Comparison of ENCODE assay signal across 23 cellular contexts in the genomic region with DNA sequence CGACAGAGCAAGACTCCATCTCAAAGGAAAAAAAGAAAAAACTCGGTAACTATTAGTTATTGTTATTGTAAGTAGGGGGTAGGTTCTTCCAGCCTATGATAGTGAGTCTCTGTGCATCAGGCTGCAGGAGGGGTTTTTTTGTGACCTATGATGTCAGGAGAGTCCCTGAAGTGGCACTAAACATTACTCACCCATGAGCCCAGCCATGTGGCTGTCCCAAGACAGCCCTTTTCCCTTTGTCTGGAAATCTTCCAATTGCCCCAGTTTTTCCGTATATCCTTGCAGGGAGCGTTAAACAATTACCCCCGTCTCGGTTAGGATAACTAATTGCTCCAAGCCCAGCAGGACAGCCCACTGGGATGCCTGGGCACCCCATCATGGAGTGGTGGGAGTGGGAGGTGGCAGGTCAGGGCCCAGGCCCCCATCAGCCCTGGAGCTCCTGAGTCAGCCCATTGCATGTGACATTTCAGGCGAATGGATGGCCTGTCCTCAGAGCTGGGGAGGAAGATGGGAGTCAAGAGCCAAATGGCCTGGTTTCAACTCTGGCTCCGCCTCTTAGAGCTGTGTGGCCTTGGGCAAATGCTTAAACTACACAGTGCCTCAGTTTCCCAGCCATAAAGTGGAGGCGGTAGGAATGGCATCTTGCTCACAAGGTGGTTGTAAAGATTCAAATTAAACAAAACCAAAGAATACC.
"Had no signal": no experiment of that assay in that cellular context is flagged by ENCODE, and none has a peak within 500 bp of the region (broad histone marks: within the 10 kb centered on the region; RNA-seq: fewer than 3 reads in every experiment).

No MANE protein-coding gene starts in this region.

- ATAC-seq: mucosa of descending colon; naive thymus-derived CD4-positive, alpha-beta T cell; sciatic nerve; stimulated activated effector memory CD8-positive, alpha-beta T cell treated with anti-CD3 and anti-CD28 coated beads, Interleukin-12 subunit alpha, Interleukin-12 subunit beta, amount 100 ng/mL, for 72 hours; upper lobe of right lung had no signal

- H3K9me3 ChIP-seq: prostate gland, upper lobe of right lung, uterus had no signal

- H3K9ac ChIP-seq: neural progenitor cell had no signal

- H3K4me2 ChIP-seq: neural progenitor cell, smooth muscle cell had no signal

- H3K4me3 ChIP-seq: esophagus squamous epithelium, lung, mucosa of descending colon, neural progenitor cell, prostate gland, right atrium auricular region, smooth muscle cell, suprapubic skin, transverse colon, upper lobe of right lung, uterus had no signal

- H3K4me1 ChIP-seq: esophagus squamous epithelium, neural progenitor cell, prostate gland, right atrium auricular region, suprapubic skin, transverse colon, upper lobe of right lung, uterus had no signal

- H3K27ac ChIP-seq: esophagus squamous epithelium, neural progenitor cell, prostate gland, right atrium auricular region, suprapubic skin, transverse colon, upper lobe of right lung, uterus had no signal

- H3K27me3 ChIP-seq: esophagus squamous epithelium, neural progenitor cell, right atrium auricular region, suprapubic skin, transverse colon, upper lobe of right lung, uterus had no signal

- H3K36me3 ChIP-seq: esophagus squamous epithelium, neural progenitor cell, prostate gland, right atrium auricular region, suprapubic skin, transverse colon, upper lobe of right lung, uterus had no signal

- H2AFZ ChIP-seq: neural progenitor cell had no signal

- DNase-seq: cerebellar nuclear complex; cortex of kidney; effector CD8-positive, alpha-beta T cell; endodermal cell; esophagus squamous epithelium; hypothalamus; immature natural killer cell; mucosa of descending colon; naive thymus-derived CD4-positive, alpha-beta T cell; nucleus accumbens; stimulated activated CD4-positive, alpha-beta T cell treated with anti-CD3 and anti-CD28 coated beads, Interleukin-2, amount 100 ng/mL, for 24 hours; stimulated activated CD4-positive, alpha-beta T cell treated with anti-CD3 and anti-CD28 coated beads, Interleukin-4, amount 100 ng/mL, for 24 hours; transverse colon; upper lobe of right lung; uterus had no signal
